Comparison of ENCODE assay signal across 9 cellular contexts in the genomic region with DNA sequence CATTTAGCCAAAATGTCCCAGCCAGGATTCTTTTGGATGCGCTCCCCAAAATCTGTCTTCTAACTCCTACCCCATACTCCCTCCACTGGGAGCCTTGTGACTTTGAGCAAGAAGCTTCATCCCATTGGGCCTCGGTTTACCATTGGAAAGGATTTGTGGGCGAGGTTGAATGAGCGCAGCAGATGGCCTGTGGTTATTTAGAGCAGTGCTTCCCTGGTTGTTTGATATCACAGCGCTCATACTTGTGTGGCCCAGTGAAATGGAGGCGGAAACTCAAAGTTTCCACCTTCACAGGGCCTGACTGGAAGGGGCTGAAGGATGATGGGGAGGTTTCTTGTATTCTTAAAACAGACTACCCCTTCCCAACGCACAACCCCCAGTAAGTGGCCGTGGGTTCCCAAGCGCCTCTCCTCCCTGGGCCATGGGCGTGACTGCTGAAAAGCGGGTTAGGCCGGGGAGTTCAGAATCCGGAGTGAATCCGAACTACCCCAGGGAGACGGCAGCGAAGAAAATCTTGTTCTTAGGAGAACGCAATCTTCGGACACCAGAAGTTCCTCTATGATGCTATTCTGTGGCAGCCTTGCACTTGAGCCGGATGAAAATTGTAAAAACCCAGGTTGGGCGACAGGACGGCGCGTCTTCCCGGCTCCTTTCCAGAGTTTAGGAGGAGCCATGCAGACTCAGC. TPM values are rescaled to one million over a fixed set of nuclear protein-coding genes. Genes with fewer than 3 reads are reported as not detected.
DNase-seq lines count a peak whose midpoint lies in the region; ATAC-seq, FAIRE-seq and TF ChIP-seq lines count a peak whose summit lies in the region.
"Had no signal": no experiment of that assay in that cellular context is flagged by ENCODE, and none has a peak within 500 bp of the region (broad histone marks: within the 10 kb centered on the region; RNA-seq: fewer than 3 reads in every experiment).

No MANE protein-coding gene starts in this region.

- TF ChIP-seq CTCF in adrenal gland (IDR thresholded peaks at IDR 0.05): no peak
- TF ChIP-seq CTCF in kidney (IDR thresholded peaks at IDR 0.05; ENCODE audit: borderline replicate concordance, extremely low read depth, insufficient read depth): no peak

- H3K27me3 ChIP-seq in adrenal gland: no peaks in the 10 kb centered on the region

- H3K27ac ChIP-seq in adrenal gland (peak overlapping the region; percentile 77 to 99 (median 96)), kidney (ENCODE audit: low read depth in 2 of 2, low read length in 2 of 2) (peak overlapping the region; percentile 100), temporal lobe (ENCODE audit: low read depth, low read length) (peak overlapping the region; percentile 98)

- peaks cover 26 to 38% of the 10 kb centered on the region in 2 donors for H3K4me1 ChIP-seq in adrenal gland (replicated peaks in 1 of 2)
- peaks cover 22 to 35% of the 10 kb centered on the region in 2 donors for H3K4me1 ChIP-seq in kidney (ENCODE audit: control insufficient read depth in 1 of 2, insufficient read depth in 1 of 2, low read depth in 1 of 2, low read length in 2 of 2)

- peaks cover 3% of the 10 kb centered on the region for H3K27me3 Mint-ChIP-seq in T-helper 1 cell treated with Interleukin-12 subunit alpha and Interleukin-12 subunit beta and Interleukin-4 antibody, amounts not matched to agents 30 μg/mL and 1 μg/mL, for 36 hours (ENCODE audit: low read depth)

- FAIRE-seq in kidney (lab: Jason Lieb, UNC): no peak

- no peak for DNase-seq in T-helper 1 cell
- peak; percentile 49 for DNase-seq in NAMALWA (ENCODE audit: low spot score)
- DNase-seq in adrenal gland: peak in 2 of 7 donors; percentile 51 to 70
- peak; percentile 79 for DNase-seq in kidney
- DNase-seq in GM19238 (ENCODE audit: insufficient read length, low spot score): no peak

- intact Hi-C loops in adrenal gland (cut with DNase I): loop anchor here in 1 of 2 donors (2.0 to 10.0 kb wide), 2 partner anchors 16 to 174 kb away; a partner anchor contains a TSS
- intact Hi-C loops in kidney (cut with DNase I): loop anchor here (10.0 kb wide), 1 partner anchor 114 kb away; no protein-coding TSS in a partner anchor

- H3K4me1 Mint-ChIP-seq in T-helper 1 cell treated with Interleukin-12 subunit alpha and Interleukin-12 subunit beta and Interleukin-4 antibody, amounts not matched to agents 30 μg/mL and 1 μg/mL, for 36 hours (ENCODE audit: low read depth): peaks cover 49% of the 10 kb centered on the region

- peak overlapping the region; percentile 97 for H3K27ac Mint-ChIP-seq in T-helper 1 cell treated with Interleukin-12 subunit alpha and Interleukin-12 subunit beta and Interleukin-4 antibody, amounts not matched to agents 30 μg/mL and 1 μg/mL, for 36 hours

- WGBS in adrenal gland, 4 donors: 12 to 23% (median 16%) methylated on average over 13 to 24 of the region's 24 CpGs

- H3K9me3 Mint-ChIP-seq in T-helper 1 cell treated with Interleukin-12 subunit alpha and Interleukin-12 subunit beta and Interleukin-4 antibody, amounts not matched to agents 30 μg/mL and 1 μg/mL, for 36 hours: no peaks in the 10 kb centered on the region

- H3K36me3 ChIP-seq in adrenal gland (replicated peaks in 1 of 2): peaks cover 0 to 45% of the 10 kb centered on the region in 2 donors
- peaks cover 30 to 39% of the 10 kb centered on the region in 2 donors for H3K36me3 ChIP-seq in kidney (ENCODE audit: control insufficient read depth in 1 of 2, insufficient read depth in 2 of 2, low read length in 2 of 2)

- H3K4me3 ChIP-seq in adrenal gland (peak overlapping the region; percentile 60 to 98 (median 78)), kidney (ENCODE audit: low read length in 2 of 2) (peak overlapping the region; percentile 87 to 94)

- H3K4me3 Mint-ChIP-seq in T-helper 1 cell treated with Interleukin-12 subunit alpha and Interleukin-12 subunit beta and Interleukin-4 antibody, amounts not matched to agents 30 μg/mL and 1 μg/mL, for 36 hours: peak overlapping the region; percentile 91

- H3K9ac ChIP-seq in kidney (ENCODE audit: low read length in 2 of 2): peak overlapping the region; percentile 50 to 99

- H3K36me3 Mint-ChIP-seq in T-helper 1 cell treated with Interleukin-12 subunit alpha and Interleukin-12 subunit beta and Interleukin-4 antibody, amounts not matched to agents 30 μg/mL and 1 μg/mL, for 36 hours (ENCODE audit: low read depth): peaks cover 52% of the 10 kb centered on the region

- TF ChIP-seq POLR2A in adrenal gland (IDR thresholded peaks at IDR 0.05): no peak

- H3K9me3 ChIP-seq in adrenal gland (replicated peaks in 1 of 3): no peaks in the 10 kb centered on the region
- H3K9me3 ChIP-seq in kidney (ENCODE audit: control insufficient read depth in 1 of 2, low read length in 2 of 2): no peaks in the 10 kb centered on the region

- ATAC-seq in GM18868 (IDR thresholded peaks at IDR 0.05; ENCODE audit: unreplicated experiment): no peak

RNA-seq across cellular contexts. Expression of a gene that starts 1.2 kb away (rescaled TPM):
- total RNA-seq in adrenal gland (100 to 1,000 TPM; 207 to 498 (median 324) TPM), kidney (261 TPM), temporal lobe (72.0 TPM)
- polyA plus RNA-seq in adrenal gland (1,000 to 10,000 TPM in 2 of 3 donors, 100 to 1,000 TPM in 1; 619 to 1,513 (median 1,039) TPM), kidney (ENCODE audit: insufficient read depth, low read depth, low replicate concordance) (293 TPM)

RNA-seq across cellular contexts. Expression of a gene that starts 13.4 kb away (rescaled TPM):
- total RNA-seq in adrenal gland (100 to 1,000 TPM in 4 of 8 donors, 10 to 100 TPM in 4; 80.4 to 250 (median 132) TPM), kidney (51.8 TPM), temporal lobe (31.7 TPM)
- polyA plus RNA-seq in adrenal gland (100 to 1,000 TPM in 2 of 3 donors, 10 to 100 TPM in 1; 39.5 to 217 (median 174) TPM), kidney (ENCODE audit: insufficient read depth, low read depth, low replicate concordance) (180 TPM)

RNA-seq across cellular contexts. Expression of a gene that starts 17.0 kb away (rescaled TPM):
- total RNA-seq in adrenal gland: 10 to 100 TPM; 24.4 to 44.2 (median 26.9) TPM
- polyA plus RNA-seq in adrenal gland: 10 to 100 TPM in 1 of 3 donors, 1 to 10 TPM in 2; 5.1 to 27.0 (median 6.9) TPM
- total RNA-seq in kidney: 27.9 TPM
- 13.0 TPM for polyA plus RNA-seq in kidney (ENCODE audit: insufficient read depth, low read depth, low replicate concordance)
- 17.5 TPM for total RNA-seq in temporal lobe

RNA-seq across cellular contexts. Expression of a gene that starts 51.4 kb away (rescaled TPM):
- 10 to 100 TPM in 2 of 8 donors, 1 to 10 TPM in 6; 1.1 to 11.8 (median 3.2) TPM for total RNA-seq in adrenal gland
- 10 to 100 TPM in 1 of 3 donors, 1 to 10 TPM in 1, under 1 TPM in 1; 0.46 to 20.1 (median 7.4) TPM for polyA plus RNA-seq in adrenal gland
- total RNA-seq in kidney: 0.63 TPM
- not detected for polyA plus RNA-seq in kidney (ENCODE audit: insufficient read depth, low read depth, low replicate concordance)
- total RNA-seq in temporal lobe: 10.1 TPM
- total RNA-seq: dermis microvascular lymphatic vessel endothelial cell had no signal

Comparison
In these comparisons a context has a peak if more than half of its experiments do, and no peak if none do; other contexts are left out.
1. DNase-seq: peak in NAMALWA (single experiment) and kidney (single experiment); none in T-helper 1 cell (0 of 5) and GM19238 (single experiment).
2. Peak in every context shown above with its lines, with median percentiles within 50 percentile points of each other: H3K27ac ChIP-seq.